39 cellular contexts compared by ENCODE assay signal in genomic region chr1:223454959-223455358, GRCh38.
"Had no signal": no experiment of that assay in that cellular context is flagged by ENCODE, and none has a peak within 500 bp of the region (broad histone marks: within the 10 kb centered on the region; RNA-seq: fewer than 3 reads in every experiment).

No MANE protein-coding gene starts in this region.

- H3K27me3 ChIP-seq: adrenal gland, ascending aorta, body of pancreas, brain microvascular endothelial cell, breast epithelium, cardiac muscle cell had no signal

- H3K4me3 Mint-ChIP-seq: activated naive CD4-positive, alpha-beta T cell treated with anti-CD3 and anti-CD28 coated beads for 36 hours; activated naive CD4-positive, alpha-beta T cell treated with anti-CD3 and anti-CD28 coated beads, Interleukin-2, amount 10 ng/mL, durations not matched to agents 7 days and 5 days; activated naive CD4-positive, alpha-beta T cell treated with anti-CD3 and anti-CD28 coated beads, Interleukin-2, amount 50 U/mL, for 24 hours; activated naive CD8-positive, alpha-beta T cell; activated naive CD8-positive, alpha-beta T cell treated with anti-CD3 and anti-CD28 coated beads for 36 hours; activated naive CD8-positive, alpha-beta T cell treated with anti-CD3 and anti-CD28 coated beads, Interleukin-2, amount 10 ng/mL, durations not matched to agents 7 days and 5 days; activated naive CD8-positive, alpha-beta T cell treated with anti-CD3 and anti-CD28 coated beads, Interleukin-2, amount 50 U/mL, for 24 hours; activated T-cell treated with anti-CD3 and anti-CD28 coated beads, Interleukin-2, amount 50 U/mL, for 24 hours; activated T-cell treated with anti-CD3 and anti-CD28 coated beads, Interleukin-2, amount 50 U/mL, for 4 hours; activated T-cell treated with anti-CD3 and anti-CD28 coated beads, Interleukin-2, amount 50 U/mL, for 72 hours; activated T-helper 1 cell treated with anti-CD3 and anti-CD28 coated beads, Interleukin-12 subunit alpha, Interleukin-12 subunit beta, Interleukin-2, Interleukin-4 antibody, amounts not matched to agents 30 ng/mL and 10 ng/mL and 1 ng/mL, durations not matched to agents 14 hours and 24 hours and 36 hours; activated T-helper 17 cell treated with anti-CD3 and anti-CD28 coated beads, Interleukin-2, amount 50 U/mL, for 72 hours; brain; central memory CD8-positive, alpha-beta T cell had no signal

- ATAC-seq: activated naive CD4-positive, alpha-beta T cell treated with anti-CD3 and anti-CD28 coated beads, Interleukin-2, amount 50 U/mL, for 72 hours; activated naive CD8-positive, alpha-beta T cell treated with anti-CD3 and anti-CD28 coated beads, Interleukin-2, amount 50 U/mL, for 24 hours; activated T-cell treated with anti-CD3 and anti-CD28 coated beads, Interleukin-2, amount 50 U/mL, for 4 hours; activated T-cell treated with anti-CD3 and anti-CD28 coated beads, Interleukin-2, amount 50 U/mL, for 72 hours; activated T-helper 17 cell treated with anti-CD3 and anti-CD28 coated beads, Interleukin-2, amount 50 U/mL, for 72 hours; body of pancreas had no signal

- H3K36me3 ChIP-seq: adrenal gland, ascending aorta, brain microvascular endothelial cell, breast epithelium, cardiac muscle cell had no signal

- H3K9me3 Mint-ChIP-seq: activated naive CD4-positive, alpha-beta T cell treated with anti-CD3 and anti-CD28 coated beads, Interleukin-2, amount 10 ng/mL, durations not matched to agents 7 days and 5 days; activated naive CD4-positive, alpha-beta T cell treated with anti-CD3 and anti-CD28 coated beads, Interleukin-2, amount 50 U/mL, for 24 hours; activated naive CD4-positive, alpha-beta T cell treated with anti-CD3 and anti-CD28 coated beads, Interleukin-2, amount 50 U/mL, for 72 hours; activated naive CD8-positive, alpha-beta T cell treated with anti-CD3 and anti-CD28 coated beads for 36 hours; activated naive CD8-positive, alpha-beta T cell treated with anti-CD3 and anti-CD28 coated beads, Interleukin-2, amount 10 ng/mL, durations not matched to agents 7 days and 5 days; activated T-cell treated with anti-CD3 and anti-CD28 coated beads, Interleukin-2, amount 50 U/mL, for 24 hours; activated T-cell treated with anti-CD3 and anti-CD28 coated beads, Interleukin-2, amount 50 U/mL, for 4 hours; activated T-helper 1 cell treated with anti-CD3 and anti-CD28 coated beads, Interleukin-12 subunit alpha, Interleukin-12 subunit beta, Interleukin-2, Interleukin-4 antibody, amounts not matched to agents 30 ng/mL and 10 ng/mL and 1 ng/mL, durations not matched to agents 14 hours and 24 hours and 36 hours; activated T-helper 17 cell treated with anti-CD3 and anti-CD28 coated beads, Interleukin-2, amount 50 U/mL, for 72 hours; activated T-helper 2 cell treated with anti-CD3 and anti-CD28 coated beads, Interferon-gamma antibody, Interleukin-2, Interleukin-4, amounts not matched to agents 10 μg/mL and 5 μg/mL and 100 μg/mL, durations not matched to agents 14 hours and 24 hours and 36 hours; central memory CD8-positive, alpha-beta T cell had no signal

- H3K9me3 ChIP-seq: adrenal gland, ascending aorta, body of pancreas, breast epithelium had no signal

- H3K27me3 Mint-ChIP-seq: activated naive CD4-positive, alpha-beta T cell treated with anti-CD3 and anti-CD28 coated beads, Interleukin-2, amount 50 U/mL, for 24 hours; activated naive CD8-positive, alpha-beta T cell; activated naive CD8-positive, alpha-beta T cell treated with anti-CD3 and anti-CD28 coated beads for 36 hours; activated naive CD8-positive, alpha-beta T cell treated with anti-CD3 and anti-CD28 coated beads, Interleukin-2, amount 50 U/mL, for 24 hours; activated T-cell treated with anti-CD3 and anti-CD28 coated beads, Interleukin-2, amount 50 U/mL, for 24 hours; activated T-helper 17 cell treated with anti-CD3 and anti-CD28 coated beads, Interleukin-2, amount 50 U/mL, for 72 hours; central memory CD8-positive, alpha-beta T cell had no signal

- H3K27ac Mint-ChIP-seq: activated naive CD4-positive, alpha-beta T cell treated with anti-CD3 and anti-CD28 coated beads for 36 hours; activated naive CD4-positive, alpha-beta T cell treated with anti-CD3 and anti-CD28 coated beads, Interleukin-2, amount 10 ng/mL, durations not matched to agents 7 days and 5 days; activated naive CD4-positive, alpha-beta T cell treated with anti-CD3 and anti-CD28 coated beads, Interleukin-2, amount 50 U/mL, for 24 hours; activated naive CD4-positive, alpha-beta T cell treated with anti-CD3 and anti-CD28 coated beads, Interleukin-2, amount 50 U/mL, for 72 hours; activated naive CD8-positive, alpha-beta T cell; activated naive CD8-positive, alpha-beta T cell treated with anti-CD3 and anti-CD28 coated beads for 36 hours; activated naive CD8-positive, alpha-beta T cell treated with anti-CD3 and anti-CD28 coated beads, Interleukin-2, amount 10 ng/mL, durations not matched to agents 7 days and 5 days; activated naive CD8-positive, alpha-beta T cell treated with anti-CD3 and anti-CD28 coated beads, Interleukin-2, amount 50 U/mL, for 24 hours; activated T-cell treated with anti-CD3 and anti-CD28 coated beads, Interleukin-2, amount 50 U/mL, for 24 hours; activated T-cell treated with anti-CD3 and anti-CD28 coated beads, Interleukin-2, amount 50 U/mL, for 72 hours; activated T-helper 1 cell treated with anti-CD3 and anti-CD28 coated beads, Interleukin-12 subunit alpha, Interleukin-12 subunit beta, Interleukin-2, Interleukin-4 antibody, amounts not matched to agents 30 ng/mL and 10 ng/mL and 1 ng/mL, durations not matched to agents 14 hours and 24 hours and 36 hours; activated T-helper 17 cell treated with anti-CD3 and anti-CD28 coated beads, Interleukin-2, amount 50 U/mL, for 72 hours; activated T-helper 2 cell treated with anti-CD3 and anti-CD28 coated beads, Interferon-gamma antibody, Interleukin-2, Interleukin-4, amounts not matched to agents 10 μg/mL and 5 μg/mL and 100 μg/mL, durations not matched to agents 14 hours and 24 hours and 36 hours; brain had no signal

- DNase-seq: activated effector memory CD4-positive, alpha-beta T cell treated with anti-CD3 and anti-CD28 coated beads, Interleukin-2, amount 50 U/mL, for 16 hours; activated effector memory CD4-positive, alpha-beta T cell treated with Interleukin-2 at 50 U/mL for 16 hours; activated gamma-delta T cell; activated gamma-delta T cell treated with Interleukin-2 at 50 U/mL for 16 hours; activated naive CD4-positive, alpha-beta T cell; activated naive CD4-positive, alpha-beta T cell treated with anti-CD3 and anti-CD28 coated beads for 36 hours; activated naive CD4-positive, alpha-beta T cell treated with anti-CD3 and anti-CD28 coated beads, Interleukin-2, amount 10 ng/mL, durations not matched to agents 7 days and 5 days; activated naive CD4-positive, alpha-beta T cell treated with anti-CD3 and anti-CD28 coated beads, Interleukin-2, amount 50 U/mL, for 16 hours; activated naive CD4-positive, alpha-beta T cell treated with Interleukin-2 at 50 U/mL for 16 hours; activated naive CD8-positive, alpha-beta T cell treated with anti-CD3 and anti-CD28 coated beads for 36 hours; activated naive CD8-positive, alpha-beta T cell treated with anti-CD3 and anti-CD28 coated beads, Interleukin-2, amount 10 ng/mL, durations not matched to agents 7 days and 5 days; activated naive CD8-positive, alpha-beta T cell treated with anti-CD3 and anti-CD28 coated beads, Interleukin-2, amount 50 U/mL, for 24 hours; activated T-cell treated with anti-CD3 and anti-CD28 coated beads for 4 hours; activated T-cell treated with anti-CD3 and anti-CD28 coated beads, Interleukin-2, amount 50 U/mL, for 1 hour; activated T-cell treated with anti-CD3 and anti-CD28 coated beads, Interleukin-2, amount 50 U/mL, for 24 hours; activated T-cell treated with anti-CD3 and anti-CD28 coated beads, Interleukin-2, amount 50 U/mL, for 4 hours; activated T-cell treated with anti-CD3 and anti-CD28 coated beads, Interleukin-2, amount 50 U/mL, for 48 hours; activated T-cell treated with anti-CD3 and anti-CD28 coated beads, Interleukin-2, amount 50 U/mL, for 72 hours; adrenal gland; amniotic stem cell; amygdala; anterior cingulate cortex; aorta; body of pancreas; brain microvascular endothelial cell; caudate nucleus; central memory CD4-positive, alpha-beta T cell; cerebellar nuclear complex had no signal

- H3K4me3 ChIP-seq: adrenal gland, ascending aorta, body of pancreas, breast epithelium, cardiac muscle cell had no signal

- H3K4me1 Mint-ChIP-seq: activated naive CD4-positive, alpha-beta T cell treated with anti-CD3 and anti-CD28 coated beads, Interleukin-2, amount 10 ng/mL, durations not matched to agents 7 days and 5 days; activated naive CD4-positive, alpha-beta T cell treated with anti-CD3 and anti-CD28 coated beads, Interleukin-2, amount 50 U/mL, for 24 hours; activated naive CD8-positive, alpha-beta T cell treated with anti-CD3 and anti-CD28 coated beads for 36 hours; activated naive CD8-positive, alpha-beta T cell treated with anti-CD3 and anti-CD28 coated beads, Interleukin-2, amount 10 ng/mL, durations not matched to agents 7 days and 5 days; activated naive CD8-positive, alpha-beta T cell treated with anti-CD3 and anti-CD28 coated beads, Interleukin-2, amount 50 U/mL, for 24 hours; activated T-helper 17 cell treated with anti-CD3 and anti-CD28 coated beads, Interleukin-2, amount 50 U/mL, for 72 hours; brain; central memory CD8-positive, alpha-beta T cell had no signal

- H3K4me1 ChIP-seq: adrenal gland, ascending aorta, body of pancreas, breast epithelium had no signal

- H3K36me3 Mint-ChIP-seq: activated naive CD4-positive, alpha-beta T cell treated with anti-CD3 and anti-CD28 coated beads, Interleukin-2, amount 10 ng/mL, durations not matched to agents 7 days and 5 days; activated naive CD4-positive, alpha-beta T cell treated with anti-CD3 and anti-CD28 coated beads, Interleukin-2, amount 50 U/mL, for 24 hours; activated naive CD4-positive, alpha-beta T cell treated with anti-CD3 and anti-CD28 coated beads, Interleukin-2, amount 50 U/mL, for 72 hours; activated naive CD8-positive, alpha-beta T cell; activated naive CD8-positive, alpha-beta T cell treated with anti-CD3 and anti-CD28 coated beads for 36 hours; activated naive CD8-positive, alpha-beta T cell treated with anti-CD3 and anti-CD28 coated beads, Interleukin-2, amount 10 ng/mL, durations not matched to agents 7 days and 5 days; brain had no signal

- H3K27ac ChIP-seq: adrenal gland, ascending aorta, body of pancreas, brain microvascular endothelial cell, breast epithelium, cardiac muscle cell had no signal
